8 cellular contexts compared by ENCODE assay signal in the genomic region with DNA sequence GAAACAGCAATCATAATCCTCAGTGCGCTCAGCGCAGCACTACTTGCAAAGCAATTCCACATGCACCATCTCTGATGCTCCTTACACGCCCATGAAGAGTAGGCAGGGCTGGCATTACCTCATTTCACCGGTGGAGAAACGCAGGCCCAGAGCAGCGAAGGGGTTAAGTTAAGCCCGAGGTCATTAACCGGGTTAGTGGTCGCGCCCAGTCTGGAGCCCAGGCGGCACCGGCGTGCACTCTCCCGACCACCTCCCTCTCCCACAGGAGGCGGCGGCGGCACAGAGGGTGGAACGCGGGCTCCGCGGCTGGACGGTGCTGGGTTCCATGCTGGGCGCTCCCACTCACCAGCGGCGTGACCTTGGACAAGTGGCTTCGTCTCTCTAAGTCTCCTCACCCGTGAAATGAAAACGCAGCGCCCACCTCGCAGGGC. TPM values are rescaled to one million over a fixed set of nuclear protein-coding genes. Genes with fewer than 3 reads are reported as not detected.
A peak's percentile ranks its signal among the peaks of the same experiment; 100 is the strongest.
DNase-seq lines count a peak whose midpoint lies in the region; ATAC-seq and TF ChIP-seq lines count a peak whose summit lies in the region.

No MANE protein-coding gene starts in this region.

- H3K27me3 Mint-ChIP-seq in osteocyte (ENCODE audit: unreplicated experiment) = no peaks in the 10 kb centered on the region

- peak overlapping the region; percentile 82 for H3K4me3 Mint-ChIP-seq in osteocyte (ENCODE audit: unreplicated experiment)

- TF ChIP-seq CTCF in VCaP (conservative IDR thresholded peaks at IDR 0.05) (no peak), foreskin fibroblast (IDR thresholded peaks at IDR 0.05; ENCODE audit: low read depth, low read length) (no peak), osteocyte (IDR thresholded peaks at IDR 0.05) (no peak)

- no peak for TF ChIP-seq POLR2A in GM18505 (IDR thresholded peaks at IDR 0.05; ENCODE audit: borderline replicate concordance, extremely low read depth, insufficient read depth, insufficient read length)

- H3K27ac Mint-ChIP-seq in osteocyte (ENCODE audit: unreplicated experiment) = peak overlapping the region; percentile 75

- peak overlapping the region; percentile 87 to 88 for H3K4me3 ChIP-seq in foreskin fibroblast (ENCODE audit: low read depth in 1 of 2, low read length in 2 of 2)

- peaks cover 48% of the 10 kb centered on the region for H3K4me1 Mint-ChIP-seq in osteocyte (ENCODE audit: unreplicated experiment)

- no peaks in the 10 kb centered on the region for H3K9me3 Mint-ChIP-seq in osteocyte (ENCODE audit: unreplicated experiment)

- peak overlapping the region; percentile 97 for H3K27ac ChIP-seq in VCaP

- ATAC-seq in GM18505 (IDR thresholded peaks at IDR 0.05; ENCODE audit: unreplicated experiment) = peak; percentile 2
- ATAC-seq in HG03159 (IDR thresholded peaks at IDR 0.05; ENCODE audit: unreplicated experiment) = peak; percentile 6

- peaks cover 8% of the 10 kb centered on the region for H3K36me3 Mint-ChIP-seq in osteocyte (ENCODE audit: unreplicated experiment)

- DNase-seq in foreskin fibroblast (peak in 1 of 2 donors; percentile 77), osteocyte (ENCODE audit: extremely low spot score, unreplicated experiment) (no peak), NCI-H2107 (lab: John Stamatoyannopoulos, UW) (no peak)
- DNase-seq in stimulated activated CD4-positive, alpha-beta T cell treated with anti-CD3 and anti-CD28 coated beads, Interleukin-15, amount 100 ng/mL, for 24 hours = no peak
- DNase-seq in activated CD8-positive, alpha-beta memory T cell treated with anti-CD3 and anti-CD28 coated beads, Interleukin-2, amount 50 U/mL, for 48 hours = no peak

RNA-seq across cellular contexts. Expression of a gene that starts 0.5 kb away (rescaled TPM):
- total RNA-seq in osteocyte = 101 and 104 TPM in 2 replicates

RNA-seq across cellular contexts. Expression of a gene that starts 3.2 kb away (rescaled TPM):
- total RNA-seq in osteocyte = 26.1 and 30.0 TPM in 2 replicates

RNA-seq across cellular contexts. Expression of a gene that starts 6.2 kb away (rescaled TPM):
- total RNA-seq in osteocyte = 131 and 135 TPM in 2 replicates

RNA-seq across cellular contexts. Expression of a gene that starts 20.7 kb away (rescaled TPM):
- total RNA-seq in osteocyte = 289 and 297 TPM in 2 replicates

RNA-seq across cellular contexts. Expression of a gene that starts 22.4 kb away (rescaled TPM):
- 18.8 and 23.7 TPM in 2 replicates for total RNA-seq in osteocyte
